ENCODE assay signal across 8 cellular contexts in genomic region chr2:111898703-111899514, GRCh38. TPM values are rescaled to one million over a fixed set of nuclear protein-coding genes. Genes with fewer than 3 reads are reported as not detected.
DNase-seq lines count a peak whose midpoint lies in the region; ATAC-seq, FAIRE-seq and TF ChIP-seq lines count a peak whose summit lies in the region.

No MANE protein-coding gene starts in this region.

- H3K36me3 ChIP-seq in PC-3 (ENCODE audit: low read depth, low read length) = no peaks in the 10 kb centered on the region
- H3K36me3 ChIP-seq in K562 (ENCODE audit: control insufficient read depth, insufficient read depth, low read length) = no peaks in the 10 kb centered on the region

- H2AFZ ChIP-seq in PC-3 (ENCODE audit: low read length) (peak overlapping the region; percentile 97), K562 (ENCODE audit: low read depth, low read length) (peak overlapping the region; percentile 78)

- H3K4me1 ChIP-seq in PC-3 (ENCODE audit: insufficient read depth, low read length) = peaks cover 12% of the 10 kb centered on the region
- peaks cover 23 to 24% of the 10 kb centered on the region in 2 experiments for H3K4me1 ChIP-seq in K562 (replicated peaks in 1 of 2; ENCODE audit: control insufficient read depth in 2 of 2, insufficient read depth in 2 of 2, low read length in 2 of 2)

- H3F3A ChIP-seq in PC-3 (ENCODE audit: low read length, unreplicated experiment) = no peaks in the 10 kb centered on the region

- H3K4me3 ChIP-seq in PC-3 (ENCODE audit: low read length) (peak overlapping the region; percentile 81), K562 (peak overlapping the region; percentile 59)

- no peak for FAIRE-seq in K562 (lab: Jason Lieb, UNC)

- peak overlapping the region; percentile 41; the same call in 1 of the 2 replicates for H3K9ac ChIP-seq in PC-3 (ENCODE audit: low read length)
- peak overlapping the region; percentile 48 to 83; a peak in 3 of 4 replicates for H3K9ac ChIP-seq in K562 (ENCODE audit: insufficient read depth in 1 of 2, low read depth in 2 of 2, low read length in 2 of 2)

- no peak for TF ChIP-seq POLR2A in K562 (conservative IDR thresholded peaks at IDR 0.05)

- POLR2A ChIA-PET in PC-3 (lab: Charles Lee; ENCODE audit: unreplicated experiment) = interaction anchor here (0.6 kb wide), 2 partner anchors 9 to 121 kb away, joined by 6 to 16 read pairs; no protein-coding TSS in a partner anchor
- POLR2A ChIA-PET in K562 (lab: Yijun Ruan, JAX) = interaction anchor here (0.7 to 1.9 kb wide), 3 partner anchors 9 to 154 kb away, joined by 3 to 4 read pairs (median 4); no protein-coding TSS in a partner anchor

- H3K79me2 ChIP-seq in PC-3 (ENCODE audit: low read length) = no peaks in the 10 kb centered on the region
- H3K79me2 ChIP-seq in K562 (ENCODE audit: control insufficient read depth, insufficient read depth, low read length) = no peaks in the 10 kb centered on the region

- in situ Hi-C loops in K562 (cut with MboI) = loop anchor here (25.0 kb wide), 1 partner anchor 338 kb away; no protein-coding TSS in a partner anchor

- DNase-seq in DMS79 treated with DMSO at 0.1 percent for 48 hours (lab: John Stamatoyannopoulos, UW) (peak; percentile 40), DMS79 (lab: John Stamatoyannopoulos, UW) (no peak), PC-3 (no peak), K562 (ENCODE audit: extremely low read depth in 1 of 4, low spot score in 3 of 4) (peak in 1 of 4 experiments; percentile 12), left colon (peak in 1 of 2 donors; percentile 51)
- DNase-seq in stimulated activated naive CD8-positive, alpha-beta T cell treated with anti-CD3 and anti-CD28 coated beads, Interleukin-15, Interleukin-2, amounts not matched to agents 100 U/mL and 50 U/mL, for 24 hours = peak; percentile 19

- H3K27me3 ChIP-seq in PC-3 (ENCODE audit: low read length) = peaks cover 5% of the 10 kb centered on the region; the same call in 1 of the 2 replicates
- H3K27me3 ChIP-seq in K562 (ENCODE audit: control insufficient read depth in 2 of 2, insufficient read depth in 2 of 2, low read length in 2 of 2) = peaks cover 0 to 6% of the 10 kb centered on the region in 2 experiments; a peak in 2 of 5 replicates

- no peaks in the 10 kb centered on the region for H3K9me3 ChIP-seq in PC-3 (ENCODE audit: low read length)
- no peaks in the 10 kb centered on the region for H3K9me3 ChIP-seq in K562 (replicated peaks; ENCODE audit: control insufficient read depth, insufficient read depth, low read depth, low read length)

- BruUV-seq in PC-3 (replicated peaks; lab: Mats Ljungman, UMichigan) (no TSS peak), K562 (replicated peaks; lab: Mats Ljungman, UMichigan) (no TSS peak)

- H3K27ac ChIP-seq in PC-3 (ENCODE audit: low read length) = no peak overlapping the region
- no peak overlapping the region for H3K27ac ChIP-seq in K562 (ENCODE audit: extremely low read depth, low read depth, low read length)

- TF ChIP-seq RAD21 in K562 (CRISPR knock-in tag; conservative IDR thresholded peaks at IDR 0.05 in 1 of 2, IDR thresholded peaks at IDR 0.05 in 1 of 2) = no peak

- intact Hi-C loops in PC-3 (cut with micrococcal nuclease) (loop anchor here (5.0 kb wide), 1 partner anchor 128 kb away; no protein-coding TSS in a partner anchor), K562 (cut with micrococcal nuclease) (loop anchor here (5.0 kb wide), 1 partner anchor 358 kb away; the partner anchor contains the start of gene ZC3H8), left colon (cut with DNase I, micrococcal nuclease) (loop anchor here (5.0 kb wide), 1 partner anchor 148 kb away; no protein-coding TSS in a partner anchor)

- no peaks in the 10 kb centered on the region for H3K9me1 ChIP-seq in K562 (ENCODE audit: control insufficient read depth, insufficient read depth, low read length)

- WGBS in K562 (ENCODE audit: insufficient coverage, low coverage, missing lambda C conversion rate) = 25% methylated on average over 14 of the region's 70 CpGs

- TF ChIP-seq CTCF in PC-3 (conservative IDR thresholded peaks at IDR 0.05; ENCODE audit: low read depth, low read length) (no peak), K562 (IDR thresholded peaks at IDR 0.05 in 2 of 3, conservative IDR thresholded peaks at IDR 0.05 in 1 of 3; ENCODE audit: insufficient read depth in 2 of 3, low read depth in 1 of 3, low read length in 3 of 3) (0 out of 6 replicates have a peak, but pooled peaks of 1 of the 3 experiments have one; percentile 0)

- H4K20me1 ChIP-seq in PC-3 (ENCODE audit: low read length) (no peaks in the 10 kb centered on the region), K562 (replicated peaks; ENCODE audit: control insufficient read depth, insufficient read depth, low read length) (no peaks in the 10 kb centered on the region)

- TF ChIP-seq EP300 in K562 (IDR thresholded peaks at IDR 0.05; ENCODE audit: low read length) = no peak

- peak overlapping the region; percentile 94 for H3K4me2 ChIP-seq in PC-3 (ENCODE audit: low read length)
- peak overlapping the region; percentile 69 for H3K4me2 ChIP-seq in K562 (ENCODE audit: insufficient read depth, low read length)

- CTCF ChIA-PET in PC-3 (lab: Charles Lee) = interaction anchor here (0.6 kb wide), 3 partner anchors 52 to 156 kb away, joined by 4 to 5 read pairs (median 4); partner anchors contain the start of gene TMEM87B
- CTCF ChIA-PET in K562 (lab: Yijun Ruan, JAX; ENCODE audit: low intra/inter-chr PET ratio) = interaction anchor here (1.1 kb wide), 1 partner anchor 149 kb away, joined by 6 read pairs; no protein-coding TSS in a partner anchor

- no peaks in the 10 kb centered on the region for H3K9me2 ChIP-seq in PC-3 (replicated peaks; ENCODE audit: low read length)

- peak; percentile 4 for ATAC-seq in PC-3
- no peak for ATAC-seq in K562
- peak; percentile 25 for ATAC-seq in left colon
- ATAC-seq in stimulated activated naive CD8-positive, alpha-beta T cell treated with anti-CD3 and anti-CD28 coated beads, Interleukin-15, Interleukin-2, amounts not matched to agents 100 U/mL and 50 U/mL, for 24 hours = no peak
- no peak for ATAC-seq in HG03342 (IDR thresholded peaks at IDR 0.05; ENCODE audit: unreplicated experiment)
- ATAC-seq in GM21529 (IDR thresholded peaks at IDR 0.05; ENCODE audit: unreplicated experiment) = no peak

TF ChIP-seq in K562, 482 proteins besides CTCF, POLR2A, EP300 and RAD21 (continues in another document):
- TF ChIP-seq HNRNPK (IDR thresholded peaks at IDR 0.05; ENCODE audit: low read depth, low read length, poor library complexity, severe bottlenecking) (no peak), KLF13 (tag; IDR thresholded peaks at IDR 0.05; ENCODE audit: borderline replicate concordance, low read depth) (0 out of 2 replicates have a peak, but pooled peaks have one; percentile 8), PHF8 (IDR thresholded peaks at IDR 0.05; ENCODE audit: borderline replicate concordance, low read length) (peak; percentile 41; the same call in 1 of the 2 replicates), ZBTB7A (IDR thresholded peaks at IDR 0.05; ENCODE audit: borderline replicate concordance, control insufficient read depth, low read depth, low read length) (peak; percentile 13; the same call in 1 of the 2 replicates), TOE1 (IDR thresholded peaks at IDR 0.05; ENCODE audit: borderline replicate concordance) (no peak), TOE1 (CRISPR knock-in tag; IDR thresholded peaks at IDR 0.05; ENCODE audit: borderline replicate concordance, low read depth) (no peak), EGR1 (conservative IDR thresholded peaks at IDR 0.05) (0 out of 2 replicates have a peak, but pooled peaks have one; percentile 30), ZNF224 (CRISPR knock-in tag; IDR thresholded peaks at IDR 0.05) (no peak), NCOA6 (IDR thresholded peaks at IDR 0.05) (peak; percentile 35)

RNA-seq across cellular contexts. Expression of gene MERTK, which starts 0.5 kb away (rescaled TPM):
- total RNA-seq in PC-3 (2014; rRNA removed) = 2.5 and 3.9 TPM in 2 replicates
- 5.8 and 6.9 TPM in 2 replicates for total RNA-seq in K562 (2011; cell fraction: chromatin; rRNA removed; ENCODE audit: low replicate concordance)
- total RNA-seq in K562 (2011; cell fraction: nucleolus; rRNA removed) = 5.0 and 5.3 TPM in 2 replicates
- total RNA-seq in K562 (2011; cell fraction: nucleoplasm; rRNA removed) = 4.0 and 4.7 TPM in 2 replicates
- total RNA-seq in K562 (2014; rRNA removed) = 0.82 and 1.1 TPM in 2 replicates
- total RNA-seq in K562 (2014; rRNA removed; fragmentation: Illumina TruSeq; extraction: Trizol) = 0.73 and 0.83 TPM in 2 replicates
- total RNA-seq in K562 (2015; rRNA removed; fragmentation: Illumina TruSeq; extraction: Trizol) = 0.62 and 0.68 TPM in 2 replicates
- 1.1 and 1.4 TPM in 2 replicates for total RNA-seq in K562 (2021)
- 1.6 and 2.7 TPM in 2 replicates for polyA plus RNA-seq in K562 (2011; rRNA removed)
- 1.7 and 2.3 TPM in 2 replicates for polyA plus RNA-seq in K562 (2011; cell fraction: cytosol; rRNA removed)
- 2.4 and 3.4 TPM in 2 replicates for polyA plus RNA-seq in K562 (2011; cell fraction: nucleus; rRNA removed)
- polyA plus RNA-seq in K562 (2012) = 0.96 and 1.6 TPM in 2 replicates
- 0.93 and 1.2 TPM in 2 replicates for polyA plus RNA-seq in K562 (2014; fragmentation: Illumina TruSeq; extraction: Trizol)
- under 1 TPM; 0.23 to 0.31 TPM for polyA plus RNA-seq in K562 (2014; fragmentation: Nextera tagmentation; extraction: Ambion mirVana)
- 0.74 and 1.3 TPM in 2 replicates for polyA plus RNA-seq in K562 (2014; rRNA removed)
- polyA minus RNA-seq in K562 (2011; rRNA and poly(A)+ RNA removed) = 2.4 and 4.1 TPM in 2 replicates
- 1.4 and 1.8 TPM in 2 replicates for polyA minus RNA-seq in K562 (2011; cell fraction: cytosol; rRNA and poly(A)+ RNA removed)
- 1.5 and 3.2 TPM in 2 replicates for polyA minus RNA-seq in K562 (2011; cell fraction: nucleus; rRNA and poly(A)+ RNA removed)
- total RNA-seq in left colon = 1 to 10 TPM; 9.0 to 9.2 TPM

RNA-seq across cellular contexts. Expression of gene ANAPC1, which starts 14.9 kb away (rescaled TPM):
- total RNA-seq in PC-3 (2014; rRNA removed) = 94.4 and 97.9 TPM in 2 replicates
- total RNA-seq in K562 (2011; cell fraction: chromatin; rRNA removed; ENCODE audit: low replicate concordance) = 248 and 378 TPM in 2 replicates
- 149 and 174 TPM in 2 replicates for total RNA-seq in K562 (2011; cell fraction: nucleolus; rRNA removed)
- 181 and 218 TPM in 2 replicates for total RNA-seq in K562 (2011; cell fraction: nucleoplasm; rRNA removed)
- total RNA-seq in K562 (2014; rRNA removed) = 126 and 155 TPM in 2 replicates
- 97.8 and 98.2 TPM in 2 replicates for total RNA-seq in K562 (2014; rRNA removed; fragmentation: Illumina TruSeq; extraction: Trizol)
- 84.3 and 87.1 TPM in 2 replicates for total RNA-seq in K562 (2015; rRNA removed; fragmentation: Illumina TruSeq; extraction: Trizol)
- 102 and 112 TPM in 2 replicates for total RNA-seq in K562 (2021)
- 67.3 and 78.2 TPM in 2 replicates for polyA plus RNA-seq in K562 (2011; rRNA removed)
- polyA plus RNA-seq in K562 (2011; cell fraction: cytosol; rRNA removed) = 42.5 and 56.6 TPM in 2 replicates
- 87.3 and 96.1 TPM in 2 replicates for polyA plus RNA-seq in K562 (2011; cell fraction: nucleus; rRNA removed)
- 25.3 and 38.9 TPM in 2 replicates for polyA plus RNA-seq in K562 (2012)
- 52.2 and 61.3 TPM in 2 replicates for polyA plus RNA-seq in K562 (2014; fragmentation: Illumina TruSeq; extraction: Trizol)
- polyA plus RNA-seq in K562 (2014; fragmentation: Nextera tagmentation; extraction: Ambion mirVana) = 10 to 100 TPM; 14.0 to 18.9 TPM
- polyA plus RNA-seq in K562 (2014; rRNA removed) = 57.5 and 77.5 TPM in 2 replicates
- polyA minus RNA-seq in K562 (2011; rRNA and poly(A)+ RNA removed) = 219 and 246 TPM in 2 replicates
- 81.3 and 88.9 TPM in 2 replicates for polyA minus RNA-seq in K562 (2011; cell fraction: cytosol; rRNA and poly(A)+ RNA removed)
- 185 and 193 TPM in 2 replicates for polyA minus RNA-seq in K562 (2011; cell fraction: nucleus; rRNA and poly(A)+ RNA removed)
- total RNA-seq in left colon = 10 to 100 TPM; 29.2 to 39.0 TPM

Comparison
In these comparisons a context has a peak if more than half of its experiments do, and no peak if none do; other contexts are left out.
1. DNase-seq: peak in DMS79 treated with DMSO at 0.1 percent for 48 hours (single experiment) and stimulated activated naive CD8-positive, alpha-beta T cell treated with anti-CD3 and anti-CD28 coated beads, Interleukin-15, Interleukin-2, amounts not matched to agents 100 U/mL and 50 U/mL, for 24 hours (single experiment); none in DMS79 (single experiment) and PC-3 (single experiment).
2. ATAC-seq: peak in PC-3 (single experiment) and left colon (single experiment); none in K562 (single experiment), stimulated activated naive CD8-positive, alpha-beta T cell treated with anti-CD3 and anti-CD28 coated beads, Interleukin-15, Interleukin-2, amounts not matched to agents 100 U/mL and 50 U/mL, for 24 hours (single experiment), HG03342 (single experiment) and GM21529 (single experiment).